ENCODE assay signal across 26 cellular contexts in the genomic region with DNA sequence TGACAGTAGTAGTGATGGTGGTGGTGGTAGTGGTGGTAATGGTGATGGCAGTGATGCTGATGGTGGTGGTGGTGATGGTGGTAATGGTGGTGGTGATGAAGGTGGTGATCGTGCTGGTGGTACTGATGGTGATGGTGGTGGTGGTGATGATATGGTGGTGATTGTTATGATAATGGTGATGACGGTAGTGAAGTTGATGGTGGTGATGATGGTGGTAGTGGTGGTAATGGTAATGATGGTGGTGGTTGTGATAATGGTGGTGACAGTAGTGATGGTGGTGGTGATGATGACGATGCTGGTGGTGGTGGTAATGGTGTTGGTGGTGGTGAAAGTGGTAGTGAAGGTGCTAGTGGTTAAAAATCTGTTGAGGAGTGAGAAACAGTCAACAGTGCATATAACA.
"Had no signal": no experiment of that assay in that cellular context is flagged by ENCODE, and none has a peak within 500 bp of the region (broad histone marks: within the 10 kb centered on the region; RNA-seq: fewer than 3 reads in every experiment).

No MANE protein-coding gene starts in this region.

- H3K36me3 ChIP-seq: esophagus squamous epithelium, heart right ventricle, lower lobe of right lung, neutrophil, pancreas, right atrium auricular region, sigmoid colon, stomach, thyroid gland had no signal

- H3K4me1 ChIP-seq: esophagus squamous epithelium, lower lobe of right lung, pancreas, thyroid gland had no signal

- H3K9me3 Mint-ChIP-seq: natural killer cell, type B pancreatic cell had no signal

- H3K4me1 Mint-ChIP-seq: natural killer cell; stimulated activated effector memory CD8-positive, alpha-beta T cell treated with anti-CD3 and anti-CD28 coated beads, Interleukin-12 subunit alpha, Interleukin-12 subunit beta, amount 100 ng/mL, for 72 hours had no signal

- FAIRE-seq: endothelial cell of umbilical vein, keratinocyte, pancreas had no signal

- H3K27ac Mint-ChIP-seq: natural killer cell; progenitor cell of endocrine pancreas; stimulated activated effector memory CD8-positive, alpha-beta T cell treated with anti-CD3 and anti-CD28 coated beads, Interleukin-12 subunit alpha, Interleukin-12 subunit beta, amount 100 ng/mL, for 72 hours; type B pancreatic cell had no signal

- ATAC-seq: heart right ventricle; left ventricle myocardium superior; lower lobe of right lung; natural killer cell; pancreas; stimulated activated effector memory CD8-positive, alpha-beta T cell treated with anti-CD3 and anti-CD28 coated beads, Interleukin-12 subunit alpha, Interleukin-12 subunit beta, amount 100 ng/mL, for 72 hours had no signal

- H3K36me3 Mint-ChIP-seq: natural killer cell; stimulated activated effector memory CD8-positive, alpha-beta T cell treated with anti-CD3 and anti-CD28 coated beads, Interleukin-12 subunit alpha, Interleukin-12 subunit beta, amount 100 ng/mL, for 72 hours; type B pancreatic cell had no signal

- H3K4me3 Mint-ChIP-seq: natural killer cell; stimulated activated effector memory CD8-positive, alpha-beta T cell treated with anti-CD3 and anti-CD28 coated beads, Interleukin-12 subunit alpha, Interleukin-12 subunit beta, amount 100 ng/mL, for 72 hours; type B pancreatic cell had no signal

- H3K27ac ChIP-seq: esophagus squamous epithelium, heart right ventricle, lower lobe of right lung, neutrophil, pancreas, right atrium auricular region, sigmoid colon, stomach, thyroid gland had no signal

- H3K4me3 ChIP-seq: coronary artery, esophagus squamous epithelium, heart right ventricle, lower lobe of right lung, pancreas, right atrium auricular region, sigmoid colon, stomach, thyroid gland had no signal

- H3K9me3 ChIP-seq: esophagus squamous epithelium, heart right ventricle, lower lobe of right lung, neutrophil, pancreas, right atrium auricular region, sigmoid colon, stomach, thyroid gland had no signal

- H3K27me3 ChIP-seq: esophagus squamous epithelium, heart right ventricle, neutrophil, pancreas, right atrium auricular region, sigmoid colon, stomach, thyroid gland had no signal

- DNase-seq: dermis blood vessel endothelial cell; effector memory CD4-positive, alpha-beta T cell; erythroblast; esophagus squamous epithelium; foreskin melanocyte; glutamatergic neuron; heart right ventricle; hippocampal formation; left ventricle myocardium superior; lower lobe of right lung; natural killer cell; pancreas; sigmoid colon; stimulated activated CD4-positive, alpha-beta T cell treated with anti-CD3 and anti-CD28 coated beads, Interleukin-2, amount 100 ng/mL, for 24 hours; stimulated activated CD4-positive, alpha-beta T cell treated with anti-CD3 and anti-CD28 coated beads, Interleukin-4, amount 100 ng/mL, for 24 hours; stimulated activated naive CD4-positive, alpha-beta T cell treated with Interleukin-2 at 50 U/mL for 16 hours; stomach; thyroid gland had no signal
